In the genomic region with DNA sequence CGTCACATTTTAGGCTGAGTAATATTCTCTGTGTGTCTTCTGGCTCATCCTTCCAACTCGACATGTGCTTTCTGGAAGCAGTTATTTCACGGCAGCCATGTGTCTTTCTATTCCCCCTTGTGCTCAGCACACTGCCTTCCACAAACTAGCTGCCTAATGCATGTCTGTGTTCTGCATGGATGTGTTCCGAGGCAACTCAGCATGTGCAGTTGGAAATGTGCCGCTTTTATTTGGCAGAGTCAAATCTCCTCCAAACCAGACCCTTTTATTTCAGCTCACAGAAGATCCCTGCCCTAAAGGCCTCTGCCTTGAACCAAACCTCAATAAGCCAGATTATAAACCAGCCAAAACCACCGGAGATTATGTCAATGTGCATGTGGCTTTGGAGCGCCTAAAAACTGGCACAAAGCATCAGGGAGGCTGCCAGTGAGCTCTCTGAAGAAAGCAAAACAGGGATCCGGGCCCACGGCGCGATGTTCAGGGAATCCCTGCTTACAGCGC, we compare ENCODE assay signal across 13 cellular contexts.
A peak's percentile ranks its signal among the peaks of the same experiment; 100 is the strongest.
DNase-seq lines count a peak whose midpoint lies in the region; ATAC-seq, FAIRE-seq and TF ChIP-seq lines count a peak whose summit lies in the region.
"Had no signal": no experiment of that assay in that cellular context is flagged by ENCODE, and none has a peak within 500 bp of the region (broad histone marks: within the 10 kb centered on the region; RNA-seq: fewer than 3 reads in every experiment).

No MANE protein-coding gene starts in this region.

- POLR2A ChIA-PET in H1 (lab: Charles Lee; ENCODE audit: partially characterized antibody) = no interaction called here

- no peak overlapping the region for H2BK5ac ChIP-seq in H1 (ENCODE audit: low read depth, low read length)

- no peak overlapping the region for H2BK20ac ChIP-seq in H1 (ENCODE audit: low read length)

- no peak for FAIRE-seq in H1 (lab: Jason Lieb, UNC)

- H2BK120ac ChIP-seq in H1 (replicated peaks; ENCODE audit: low read depth, low read length) = no peak overlapping the region

- H2AFZ ChIP-seq in H1 (ENCODE audit: low read length) = peak overlapping the region; percentile 70

- DNase-seq in NCI-H82 (lab: John Stamatoyannopoulos, UW) (peak; percentile 15), NCI-H82 treated with DMSO at 0.1 percent for 48 hours (lab: John Stamatoyannopoulos, UW; ENCODE audit: unreplicated experiment) (no peak), H1 (ENCODE audit: low read depth in 1 of 2, low spot score in 2 of 2) (no peak), midbrain (lab: John Stamatoyannopoulos, UW) (peak; percentile 75), tibial artery (peak; percentile 64 to 85), mucosa of gallbladder (ENCODE audit: low spot score) (no peak), foreskin melanocyte (no peak)
- DNase-seq: NCI-H146, NCI-H524 treated with DMSO at 0.1 percent for 48 hours, right lobe of liver, trophoblast cell had no signal

- no peak overlapping the region for H3K4ac ChIP-seq in H1 (replicated peaks; ENCODE audit: insufficient read length, low read depth, low read length)

- CTCF ChIA-PET in H1 (lab: Charles Lee; ENCODE audit: partially characterized antibody) = interaction anchor here (0.7 to 1.5 kb wide), 3 partner anchors 43 to 545 kb away, joined by 3 to 7 read pairs (median 3); no protein-coding TSS in a partner anchor

- H3K9me3 ChIP-seq in H1 (ENCODE audit: insufficient read depth in 2 of 2, low read depth in 1 of 2, low read length in 1 of 2) (no peaks in the 10 kb centered on the region), tibial artery (no peaks in the 10 kb centered on the region)
- H3K9me3 ChIP-seq: right lobe of liver had no signal

- H2AK5ac ChIP-seq in H1 (ENCODE audit: low read depth, low read length) = no peak overlapping the region

- H3K4me3 ChIP-seq in H1 (ENCODE audit: extremely low read depth in 1 of 4, insufficient read depth in 2 of 4, low read depth in 3 of 4, low read length in 4 of 4) (no peak overlapping the region), tibial artery (peak overlapping the region in 1 of 2 donors; percentile 14)
- H3K4me3 ChIP-seq: right lobe of liver had no signal

- no peak overlapping the region for H3K4me2 ChIP-seq in H1 (ENCODE audit: insufficient read depth in 1 of 2, low read depth in 2 of 2, low read length in 2 of 2)

- H3K27ac ChIP-seq in H1 (ENCODE audit: low read depth, low read length) (no peak overlapping the region), tibial artery (peak overlapping the region; percentile 73 to 75)
- H3K27ac ChIP-seq: 22Rv1, right lobe of liver had no signal

- no peak overlapping the region for H3K56ac ChIP-seq in H1 (replicated peaks; ENCODE audit: insufficient read length, low read depth, low read length)

- ATAC-seq in GM18868 (IDR thresholded peaks at IDR 0.05; ENCODE audit: unreplicated experiment) = no peak
- ATAC-seq: right lobe of liver had no signal

- H3K18ac ChIP-seq in H1 (ENCODE audit: extremely low read depth, low read length) = no peak overlapping the region

- no peaks in the 10 kb centered on the region for H3K23me2 ChIP-seq in H1 (ENCODE audit: low read depth, low read length)

- H3K79me1 ChIP-seq in H1 (ENCODE audit: low read depth, low read length) = no peaks in the 10 kb centered on the region

- H2BK15ac ChIP-seq in H1 (ENCODE audit: low read length) = no peak overlapping the region

- intact Hi-C loops in tibial artery (cut with DNase I; ENCODE audit: low total_unique reads) = no loop called here

- no peak for TF ChIP-seq EP300 in H1 (IDR thresholded peaks at IDR 0.05; ENCODE audit: borderline replicate concordance in 1 of 2, low read depth in 2 of 2, low read length in 2 of 2)

- H4K20me1 ChIP-seq in H1 (replicated peaks in 1 of 2; ENCODE audit: control insufficient read depth in 1 of 2, insufficient read depth in 2 of 2, low read length in 2 of 2) = no peaks in the 10 kb centered on the region

- H2BK12ac ChIP-seq in H1 (ENCODE audit: low read depth, low read length) = no peak overlapping the region

- 91% methylated on average over 12 of the region's 12 CpGs; no CpG with 5 or more reads in 1 of the 2 experiments for WGBS in H1 (ENCODE audit: extremely low coverage in 1 of 2, insufficient coverage in 1 of 2, insufficient read length in 1 of 2, insufficient replicate concordance in 2 of 2, low coverage in 1 of 2, low lambda C conversion rate in 2 of 2, missing lambda C conversion rate in 1 of 2), 2 experiments

- H4K91ac ChIP-seq in H1 (replicated peaks; ENCODE audit: insufficient read length, low read length) = no peak overlapping the region

- H3K4me1 ChIP-seq in H1 (replicated peaks in 1 of 4; ENCODE audit: control insufficient read depth in 3 of 4, insufficient read depth in 4 of 4, low read length in 3 of 4) = no peaks in the 10 kb centered on the region
- H3K4me1 ChIP-seq in tibial artery = peaks cover 0 to 68% (median 33%) of the 10 kb centered on the region in 4 donors
- H3K4me1 ChIP-seq: right lobe of liver had no signal

- TF ChIP-seq CTCF in H1 (IDR thresholded peaks at IDR 0.05; ENCODE audit: control extremely low read depth in 1 of 3, insufficient read depth in 1 of 3, low read depth in 1 of 3, low read length in 3 of 3) = no peak
- TF ChIP-seq CTCF in tibial artery (IDR thresholded peaks at IDR 0.05) = no peak

- TF ChIP-seq POLR2A in H1 (IDR thresholded peaks at IDR 0.05; ENCODE audit: control extremely low read depth in 1 of 2, low read depth in 2 of 2, low read length in 2 of 2) = no peak

- no peaks in the 10 kb centered on the region for H3K79me2 ChIP-seq in H1 (ENCODE audit: control insufficient read depth in 1 of 2, insufficient read depth in 2 of 2, low read length in 2 of 2)

- H3K27me3 ChIP-seq in H1 (replicated peaks in 1 of 4; ENCODE audit: control insufficient read depth in 3 of 4, extremely low read depth in 1 of 4, insufficient read depth in 3 of 4, low read length in 3 of 4) (no peaks in the 10 kb centered on the region), tibial artery (no peaks in the 10 kb centered on the region)
- H3K27me3 ChIP-seq: right lobe of liver had no signal

- H3K14ac ChIP-seq in H1 (ENCODE audit: insufficient read length) = no peak overlapping the region

- no peak overlapping the region for H3K9ac ChIP-seq in H1 (replicated peaks in 1 of 4; ENCODE audit: extremely low read depth in 1 of 4, low read depth in 3 of 4, low read length in 3 of 4)

- no peak overlapping the region for H4K8ac ChIP-seq in H1 (ENCODE audit: extremely low read depth, insufficient read depth, low read length)

- H3K23ac ChIP-seq in H1 (ENCODE audit: insufficient read length) = no peak overlapping the region

- TF ChIP-seq RAD21 in H1 (IDR thresholded peaks at IDR 0.05 in 1 of 2, conservative IDR thresholded peaks at IDR 0.05 in 1 of 2; ENCODE audit: low read depth in 2 of 2, low read length in 2 of 2) = no peak

- H3K36me3 ChIP-seq in H1 (ENCODE audit: control insufficient read depth in 2 of 4, insufficient read depth in 4 of 4, low read length in 3 of 4) (no peaks in the 10 kb centered on the region), tibial artery (no peaks in the 10 kb centered on the region)
- H3K36me3 ChIP-seq: right lobe of liver had no signal

- H4K5ac ChIP-seq in H1 (ENCODE audit: insufficient read length, low read depth, low read length) = no peak overlapping the region

TF ChIP-seq in H1, 55 proteins besides CTCF, POLR2A, EP300 and RAD21:
- TF ChIP-seq SP4 (IDR thresholded peaks at IDR 0.05; ENCODE audit: low read length) (no peak), EZH2 (IDR thresholded peaks at IDR 0.05; ENCODE audit: low read depth, low read length, severe bottlenecking) (no peak), MAFK (IDR thresholded peaks at IDR 0.05; ENCODE audit: low read depth, low read length) (no peak), TCF12 (IDR thresholded peaks at IDR 0.05; ENCODE audit: low read depth, low read length) (no peak)
- TF ChIP-seq, protein P1, sequence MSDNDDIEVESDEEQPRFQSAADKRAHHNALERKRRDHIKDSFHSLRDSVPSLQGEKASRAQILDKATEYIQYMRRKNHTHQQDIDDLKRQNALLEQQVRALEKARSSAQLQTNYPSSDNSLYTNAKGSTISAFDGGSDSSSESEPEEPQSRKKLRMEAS (IDR thresholded peaks at IDR 0.05) = no peak

Comparison
In these comparisons a context has a peak if more than half of its experiments do, and no peak if none do; other contexts are left out.
1. DNase-seq: peak in NCI-H82 (single experiment), midbrain (single experiment) and tibial artery (2 of 2); none in NCI-H82 treated with DMSO at 0.1 percent for 48 hours (single experiment), H1 (0 of 2), mucosa of gallbladder (single experiment) and foreskin melanocyte (single experiment).